In the genomic region with DNA sequence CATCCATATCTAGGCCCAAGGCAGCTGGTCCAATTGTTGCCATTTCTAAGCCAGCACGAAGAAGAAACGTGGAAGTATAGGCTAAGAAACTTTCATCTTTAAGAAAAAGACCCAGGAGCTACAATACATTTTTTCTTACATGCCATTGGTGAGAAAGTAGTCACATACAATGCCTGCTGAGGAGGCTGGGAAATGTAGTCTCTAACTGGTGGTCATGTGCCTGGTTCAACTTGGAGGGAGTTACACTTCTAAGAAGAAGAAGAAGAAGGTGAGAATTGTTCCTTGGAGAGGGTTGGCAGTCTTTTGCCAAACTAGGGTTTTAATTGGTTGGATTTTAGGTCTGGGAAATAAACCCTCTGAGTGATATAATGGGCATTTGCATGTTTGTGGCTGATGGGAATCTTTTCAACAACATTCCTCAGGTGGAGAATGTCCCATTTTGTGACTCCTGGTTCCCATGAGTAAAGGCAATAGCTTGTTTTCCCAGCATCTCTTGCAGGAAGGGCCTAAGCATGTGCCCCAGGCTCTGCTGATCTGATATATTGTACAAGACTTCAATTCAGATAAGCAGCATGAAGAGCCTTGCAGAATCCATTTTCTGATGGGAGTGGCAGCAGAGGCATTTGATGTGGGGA, we compare ENCODE assay signal across 1 cellular context.
TF ChIP-seq lines count a peak whose summit lies in the region.

No MANE protein-coding gene starts in this region.

TF ChIP-seq in SK-N-SH treated with all-trans-retinoic acid at 6 μM for 48 hours, 23 proteins besides CTCF, POLR2A, EP300 and RAD21 (continued from another document):
- TF ChIP-seq, protein P1, sequence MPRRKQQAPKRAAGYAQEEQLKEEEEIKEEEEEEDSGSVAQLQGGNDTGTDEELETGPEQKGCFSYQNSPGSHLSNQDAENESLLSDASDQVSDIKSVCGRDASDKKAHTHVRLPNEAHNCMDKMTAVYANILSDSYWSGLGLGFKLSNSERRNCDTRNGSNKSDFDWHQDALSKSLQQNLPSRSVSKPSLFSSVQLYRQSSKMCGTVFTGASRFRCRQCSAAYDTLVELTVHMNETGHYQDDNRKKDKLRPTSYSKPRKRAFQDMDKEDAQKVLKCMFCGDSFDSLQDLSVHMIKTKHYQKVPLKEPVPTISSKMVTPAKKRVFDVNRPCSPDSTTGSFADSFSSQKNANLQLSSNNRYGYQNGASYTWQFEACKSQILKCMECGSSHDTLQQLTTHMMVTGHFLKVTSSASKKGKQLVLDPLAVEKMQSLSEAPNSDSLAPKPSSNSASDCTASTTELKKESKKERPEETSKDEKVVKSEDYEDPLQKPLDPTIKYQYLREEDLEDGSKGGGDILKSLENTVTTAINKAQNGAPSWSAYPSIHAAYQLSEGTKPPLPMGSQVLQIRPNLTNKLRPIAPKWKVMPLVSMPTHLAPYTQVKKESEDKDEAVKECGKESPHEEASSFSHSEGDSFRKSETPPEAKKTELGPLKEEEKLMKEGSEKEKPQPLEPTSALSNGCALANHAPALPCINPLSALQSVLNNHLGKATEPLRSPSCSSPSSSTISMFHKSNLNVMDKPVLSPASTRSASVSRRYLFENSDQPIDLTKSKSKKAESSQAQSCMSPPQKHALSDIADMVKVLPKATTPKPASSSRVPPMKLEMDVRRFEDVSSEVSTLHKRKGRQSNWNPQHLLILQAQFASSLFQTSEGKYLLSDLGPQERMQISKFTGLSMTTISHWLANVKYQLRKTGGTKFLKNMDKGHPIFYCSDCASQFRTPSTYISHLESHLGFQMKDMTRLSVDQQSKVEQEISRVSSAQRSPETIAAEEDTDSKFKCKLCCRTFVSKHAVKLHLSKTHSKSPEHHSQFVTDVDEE (CRISPR knock-in tag; IDR thresholded peaks at IDR 0.05): no peak
- TF ChIP-seq GLIS3 (CRISPR knock-in tag; IDR thresholded peaks at IDR 0.05) (no peak), TCF4 (CRISPR knock-in tag; IDR thresholded peaks at IDR 0.05; ENCODE audit: borderline replicate concordance) (no peak)
